8 cellular contexts compared by ENCODE assay signal in genomic region chr21:34129039-34129891, GRCh38. TPM values are rescaled to one million over a fixed set of nuclear protein-coding genes. Genes with fewer than 3 reads are reported as not detected.
DNase-seq lines count a peak whose midpoint lies in the region; ATAC-seq and TF ChIP-seq lines count a peak whose summit lies in the region.

No MANE protein-coding gene starts in this region.

- POLR2A ChIA-PET in HCT116 (lab: Charles Lee): no interaction called here

- TF ChIP-seq EP300 in upper lobe of left lung (IDR thresholded peaks at IDR 0.05): no peak

- intact Hi-C loops in HCT116 (cut with micrococcal nuclease): no loop called here

- H3K9ac ChIP-seq in HCT116 (ENCODE audit: low read length) (no peak overlapping the region), rectal smooth muscle tissue (ENCODE audit: low read length) (no peak overlapping the region)

- RAD21 ChIA-PET in HCT116 (lab: Charles Lee; ENCODE audit: low non-redundant PET in 1 of 2, low total read pairs in 2 of 2, uncharacterized antibody in 2 of 2, unreplicated experiment in 2 of 2): interaction anchor here in 1 of 2 experiments (0.7 kb wide), 1 partner anchor 71 kb away, joined by 3 read pairs; no protein-coding TSS in a partner anchor

- H3K9me3 ChIP-seq in HCT116 (ENCODE audit: control insufficient read depth in 1 of 2, insufficient read depth in 1 of 2, low read depth in 1 of 2, low read length in 2 of 2): no peaks in the 10 kb centered on the region
- H3K9me3 ChIP-seq in cardiac muscle cell (ENCODE audit: low read depth): no peaks in the 10 kb centered on the region
- H3K9me3 ChIP-seq in upper lobe of left lung: no peaks in the 10 kb centered on the region

- H2AFZ ChIP-seq in HCT116 (ENCODE audit: low read depth, low read length, poor library complexity, severe bottlenecking): no peak overlapping the region

- DNase-seq in HCT116 (ENCODE audit: low read depth, low spot score): no peak
- DNase-seq in SHP77 treated with DMSO at 0.1 percent for 48 hours (lab: John Stamatoyannopoulos, UW): peak; percentile 65
- peak; percentile 50 for DNase-seq in activated naive CD8-positive, alpha-beta T cell treated with anti-CD3 and anti-CD28 coated beads, Interleukin-2, amount 50 U/mL, for 16 hours (ENCODE audit: low read depth, low spot score)
- peak; percentile 81 to 91 for DNase-seq in cardiac muscle cell (ENCODE audit: low read depth in 1 of 2, low spot score in 1 of 2)
- DNase-seq in upper lobe of left lung: peak in 1 of 2 donors; percentile 49
- DNase-seq in mesenteric fat pad (ENCODE audit: low spot score): no peak

- peaks cover 14 to 18% of the 10 kb centered on the region in 2 experiments; a peak in 3 of 4 replicates for H3K4me1 ChIP-seq in HCT116 (ENCODE audit: control insufficient read depth in 1 of 2, insufficient read depth in 2 of 2, low read length in 2 of 2)
- H3K4me1 ChIP-seq in cardiac muscle cell (ENCODE audit: low read depth): peaks cover 62% of the 10 kb centered on the region
- peaks cover 63% of the 10 kb centered on the region for H3K4me1 ChIP-seq in rectal smooth muscle tissue (ENCODE audit: control insufficient read depth, insufficient read depth, low read length)
- peaks cover 34 to 52% (median 40%) of the 10 kb centered on the region in 4 donors for H3K4me1 ChIP-seq in upper lobe of left lung

- peak overlapping the region; percentile 12 for H3K4me2 ChIP-seq in HCT116 (ENCODE audit: low read length)

- ATAC-seq in HCT116: peak; percentile 34
- ATAC-seq in upper lobe of left lung (ENCODE audit: low FRiP score in 2 of 2): peak; percentile 67 to 88
- no peak for ATAC-seq in HG03280 (IDR thresholded peaks at IDR 0.05; ENCODE audit: unreplicated experiment)

- TF ChIP-seq POLR2A in HCT116 (IDR thresholded peaks at IDR 0.05; ENCODE audit: borderline replicate concordance, extremely low read depth, insufficient read depth, insufficient read length): no peak
- TF ChIP-seq POLR2A in upper lobe of left lung (IDR thresholded peaks at IDR 0.05): no peak

- CTCF ChIA-PET in HCT116 (lab: Charles Lee): no interaction called here

- H3K79me2 ChIP-seq in HCT116 (ENCODE audit: insufficient read depth, low read length): peaks cover 71% of the 10 kb centered on the region

- no peaks in the 10 kb centered on the region for H4K20me1 ChIP-seq in HCT116 (ENCODE audit: insufficient read depth)

- H3K4me3 ChIP-seq in HCT116 (replicated peaks in 1 of 2; ENCODE audit: low read depth in 1 of 2, low read length in 2 of 2) (no peak overlapping the region), cardiac muscle cell (no peak overlapping the region), rectal smooth muscle tissue (ENCODE audit: low read length) (peak overlapping the region; percentile 23), upper lobe of left lung (peak overlapping the region in 1 of 4 donors; percentile 1)

- TF ChIP-seq CTCF in HCT116 (IDR thresholded peaks at IDR 0.05 in 2 of 3, conservative IDR thresholded peaks at IDR 0.05 in 1 of 3; ENCODE audit: borderline replicate concordance in 1 of 3, insufficient read depth in 1 of 3, low read depth in 2 of 3, low read length in 2 of 3) (no peak), cardiac muscle cell (IDR thresholded peaks at IDR 0.05; ENCODE audit: low read depth, low read length) (peak; percentile 69), upper lobe of left lung (IDR thresholded peaks at IDR 0.05) (peak in 1 of 6 experiments; percentile 14)

- H3K36me3 ChIP-seq in HCT116 (ENCODE audit: control insufficient read depth in 1 of 2, insufficient read depth in 2 of 2, low read length in 2 of 2) (peaks cover 7 to 10% of the 10 kb centered on the region in 2 experiments; a peak in 2 of 4 replicates), cardiac muscle cell (peaks cover 10% of the 10 kb centered on the region), rectal smooth muscle tissue (ENCODE audit: control insufficient read depth, insufficient read depth, low read length) (no peaks in the 10 kb centered on the region), upper lobe of left lung (peaks cover 0 to 24% (median 2%) of the 10 kb centered on the region in 4 donors)

- TF ChIP-seq RAD21 in HCT116 (IDR thresholded peaks at IDR 0.05; ENCODE audit: low read depth): no peak

- no peaks in the 10 kb centered on the region for H3K27me3 ChIP-seq in HCT116 (ENCODE audit: insufficient read depth, low read length)
- no peaks in the 10 kb centered on the region for H3K27me3 ChIP-seq in cardiac muscle cell
- no peaks in the 10 kb centered on the region for H3K27me3 ChIP-seq in rectal smooth muscle tissue (ENCODE audit: control insufficient read depth, insufficient read depth, low read length)
- H3K27me3 ChIP-seq in upper lobe of left lung: no peaks in the 10 kb centered on the region

- 37 to 49% methylated on average over 16 to 17 of the region's 17 CpGs for WGBS in upper lobe of left lung, 2 donors

- H3K27ac ChIP-seq in HCT116 (ENCODE audit: low read depth, low read length): peak overlapping the region; percentile 55
- H3K27ac ChIP-seq in cardiac muscle cell: peak overlapping the region; percentile 95
- H3K27ac ChIP-seq in rectal smooth muscle tissue (ENCODE audit: low read depth, low read length): peak overlapping the region; percentile 66
- peak overlapping the region; percentile 50 to 83 (median 66) for H3K27ac ChIP-seq in upper lobe of left lung

- no peaks in the 10 kb centered on the region for H3K9me2 ChIP-seq in HCT116 (ENCODE audit: insufficient read depth)

- BruUV-seq in HCT116 (replicated peaks; lab: Mats Ljungman, UMichigan): no TSS peak

TF ChIP-seq in HCT116, 20 proteins besides CTCF, POLR2A, EP300 and RAD21 (continues in another document):
- TF ChIP-seq ATF3 (IDR thresholded peaks at IDR 0.05) (no peak), FOSL1 (IDR thresholded peaks at IDR 0.05; ENCODE audit: low read depth) (no peak), ZBTB33 (IDR thresholded peaks at IDR 0.05; ENCODE audit: extremely low read depth, insufficient replicate concordance, low read length) (no peak), MAX (IDR thresholded peaks at IDR 0.05) (no peak), JUND (IDR thresholded peaks at IDR 0.05) (no peak), EGR1 (IDR thresholded peaks at IDR 0.05; ENCODE audit: low read depth) (no peak), CEBPB (IDR thresholded peaks at IDR 0.05; ENCODE audit: low read depth) (no peak), CBX3 (IDR thresholded peaks at IDR 0.05; ENCODE audit: low read depth) (no peak), YY1 (IDR thresholded peaks at IDR 0.05; ENCODE audit: extremely low read depth, insufficient replicate concordance, low read depth, low read length) (no peak), SIN3A (IDR thresholded peaks at IDR 0.05; ENCODE audit: low read depth) (no peak), ZNF274 (IDR thresholded peaks at IDR 0.05; ENCODE audit: low read depth, low read length) (no peak), EZH2phosphoT487 (IDR thresholded peaks at IDR 0.05; ENCODE audit: borderline replicate concordance) (no peak), TCF7L2 (IDR thresholded peaks at IDR 0.05; ENCODE audit: borderline replicate concordance, extremely low read depth, insufficient read depth, insufficient read length) (no peak)

RNA-seq across cellular contexts. Expression of gene MRPS6, which starts 55.9 kb away (rescaled TPM):
- total RNA-seq in HCT116 (2021; ENCODE audit: unreplicated experiment) (55.1 TPM), cardiac muscle cell (83.7 and 83.8 TPM in 2 replicates), upper lobe of left lung (10 to 100 TPM; 25.0 to 54.6 (median 41.6) TPM), mesenteric fat pad (69.3 TPM)
- 28.6 and 42.9 TPM in 2 replicates for polyA plus RNA-seq in HCT116 (2012)
- polyA plus RNA-seq in cardiac muscle cell: 314 and 335 TPM in 2 replicates

RNA-seq across cellular contexts. Expression of gene SLC5A3, which starts 55.9 kb away (rescaled TPM):
- 11.8 TPM for total RNA-seq in HCT116 (2021; ENCODE audit: unreplicated experiment)
- 2.3 and 2.8 TPM in 2 replicates for polyA plus RNA-seq in HCT116 (2012)
- total RNA-seq in cardiac muscle cell: 11.5 and 17.0 TPM in 2 replicates
- polyA plus RNA-seq in cardiac muscle cell: 3.0 and 4.1 TPM in 2 replicates
- 10 to 100 TPM; 12.1 to 40.8 (median 13.7) TPM for total RNA-seq in upper lobe of left lung
- total RNA-seq in mesenteric fat pad: 25.0 TPM

Comparison
In these comparisons a context has a peak if more than half of its experiments do, and no peak if none do; other contexts are left out.
1. DNase-seq: peak in SHP77 treated with DMSO at 0.1 percent for 48 hours (single experiment), activated naive CD8-positive, alpha-beta T cell treated with anti-CD3 and anti-CD28 coated beads, Interleukin-2, amount 50 U/mL, for 16 hours (single experiment) and cardiac muscle cell (2 of 2); none in HCT116 (single experiment) and mesenteric fat pad (single experiment).
2. Peak in every context shown above with its lines, with median percentiles within 50 percentile points of each other: H3K27ac ChIP-seq.